10 cellular contexts compared by ENCODE assay signal in the genomic region with DNA sequence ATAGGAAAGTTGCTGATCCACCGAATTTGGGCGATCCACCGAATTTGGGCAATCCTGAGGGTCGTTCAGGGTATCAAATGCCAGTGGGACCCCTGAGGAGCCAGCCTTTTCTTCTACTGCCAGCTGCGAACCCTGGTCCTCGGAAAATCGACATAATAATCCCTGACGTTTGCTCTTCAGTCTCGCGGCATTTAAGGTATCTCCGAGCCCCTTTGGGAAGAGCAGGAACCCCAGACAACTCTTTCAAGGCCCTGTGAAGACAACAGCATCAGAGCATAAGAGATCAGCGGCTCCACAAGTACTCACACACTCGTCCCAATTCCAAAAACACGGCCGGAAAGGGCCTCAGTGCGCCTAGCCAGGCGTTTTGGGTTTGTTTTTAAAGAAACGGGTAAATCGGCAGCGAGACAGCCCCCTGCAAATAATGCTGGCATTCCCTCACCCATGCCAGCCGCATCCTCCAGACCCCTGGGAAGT. TPM values are rescaled to one million over a fixed set of nuclear protein-coding genes. Genes with fewer than 3 reads are reported as not detected.
DNase-seq lines count a peak whose midpoint lies in the region; ATAC-seq and TF ChIP-seq lines count a peak whose summit lies in the region.
"Had no signal": no experiment of that assay in that cellular context is flagged by ENCODE, and none has a peak within 500 bp of the region (broad histone marks: within the 10 kb centered on the region; RNA-seq: fewer than 3 reads in every experiment).

No MANE protein-coding gene starts in this region.

- no peak overlapping the region for H3K27ac ChIP-seq in hepatocyte

- intact Hi-C loops in posterior cingulate gyrus (cut with DNase I), result loop anchor here (10.0 kb wide), 1 partner anchor 849 kb away; no protein-coding TSS in a partner anchor

- H3K4me1 Mint-ChIP-seq in T-helper 1 cell treated with Interleukin-12 subunit alpha and Interleukin-12 subunit beta and Interleukin-4 antibody, amounts not matched to agents 30 μg/mL and 1 μg/mL, for 36 hours (ENCODE audit: low read depth), result peaks cover 30% of the 10 kb centered on the region
- peaks cover 13 to 29% (median 13%) of the 10 kb centered on the region in 3 donors for H3K4me1 Mint-ChIP-seq in IgD-negative memory B cell
- peaks cover 31% of the 10 kb centered on the region for H3K4me1 Mint-ChIP-seq in stimulated activated memory B cell treated with anti-CD40 and anti-IgM and Interleukin-4, amounts not matched to agents 10 μg/mL and 1 μg/mL and 100 μg/mL, for 72 hours

- H3K79me2 ChIP-seq in hepatocyte, result no peaks in the 10 kb centered on the region

- H3K27ac Mint-ChIP-seq in T-helper 1 cell treated with Interleukin-12 subunit alpha and Interleukin-12 subunit beta and Interleukin-4 antibody, amounts not matched to agents 30 μg/mL and 1 μg/mL, for 36 hours, result peak overlapping the region; percentile 37
- H3K27ac Mint-ChIP-seq in IgD-negative memory B cell, result peak overlapping the region; percentile 53 to 95 (median 83)
- no peak overlapping the region for H3K27ac Mint-ChIP-seq in stimulated activated memory B cell treated with anti-CD40 and anti-IgM and Interleukin-4, amounts not matched to agents 10 μg/mL and 1 μg/mL and 100 μg/mL, for 72 hours

- no peak for ATAC-seq in stimulated activated memory B cell treated with anti-CD40 and anti-IgM and Interleukin-4, amounts not matched to agents 10 μg/mL and 1 μg/mL and 100 μg/mL, for 72 hours
- ATAC-seq: stimulated activated naive CD8-positive, alpha-beta T cell treated with anti-CD3 and anti-CD28 coated beads, Interleukin-15, amount 100 ng/mL, for 72 hours had no signal

- H3K27me3 ChIP-seq in hepatocyte, result peaks cover 100% of the 10 kb centered on the region

- H3K36me3 Mint-ChIP-seq in T-helper 1 cell treated with Interleukin-12 subunit alpha and Interleukin-12 subunit beta and Interleukin-4 antibody, amounts not matched to agents 30 μg/mL and 1 μg/mL, for 36 hours (ENCODE audit: low read depth), result peaks cover 17% of the 10 kb centered on the region
- H3K36me3 Mint-ChIP-seq in IgD-negative memory B cell, result peaks cover 4% of the 10 kb centered on the region
- H3K36me3 Mint-ChIP-seq in stimulated activated memory B cell treated with anti-CD40 and anti-IgM and Interleukin-4, amounts not matched to agents 10 μg/mL and 1 μg/mL and 100 μg/mL, for 72 hours, result no peaks in the 10 kb centered on the region

- H3K9me2 ChIP-seq in hepatocyte (replicated peaks; ENCODE audit: insufficient read depth), result no peaks in the 10 kb centered on the region

- H3K27me3 Mint-ChIP-seq in T-helper 1 cell treated with Interleukin-12 subunit alpha and Interleukin-12 subunit beta and Interleukin-4 antibody, amounts not matched to agents 30 μg/mL and 1 μg/mL, for 36 hours (ENCODE audit: low read depth), result peaks cover 79% of the 10 kb centered on the region
- H3K27me3 Mint-ChIP-seq in IgD-negative memory B cell, result peaks cover 73% of the 10 kb centered on the region
- H3K27me3 Mint-ChIP-seq in stimulated activated memory B cell treated with anti-CD40 and anti-IgM and Interleukin-4, amounts not matched to agents 10 μg/mL and 1 μg/mL and 100 μg/mL, for 72 hours, result peaks cover 3% of the 10 kb centered on the region
- H3K27me3 Mint-ChIP-seq: stimulated activated naive CD8-positive, alpha-beta T cell treated with anti-CD3 and anti-CD28 coated beads, Interleukin-15, amount 100 ng/mL, for 72 hours had no signal

- H3K4me3 ChIP-seq in hepatocyte (no peak overlapping the region), skeletal muscle cell (ENCODE audit: low read depth, low read length) (peak overlapping the region; percentile 57)

- no peak for DNase-seq in T-helper 1 cell
- DNase-seq in hepatocyte (ENCODE audit: low spot score), result no peak
- no peak for DNase-seq in skeletal muscle cell (ENCODE audit: low read depth)
- DNase-seq in amniotic stem cell (lab: John Stamatoyannopoulos, UW), result no peak
- no peak for DNase-seq in posterior cingulate gyrus
- DNase-seq: stimulated activated CD4-positive, alpha-beta T cell treated with anti-CD3 and anti-CD28 coated beads, Interleukin-2, amount 100 ng/mL, for 48 hours; stimulated activated naive CD8-positive, alpha-beta T cell treated with anti-CD3 and anti-CD28 coated beads, Interleukin-15, amount 100 ng/mL, for 72 hours had no signal

- no peaks in the 10 kb centered on the region for H3K9me3 ChIP-seq in hepatocyte (ENCODE audit: low read depth)

- peak overlapping the region; percentile 39 for H2AFZ ChIP-seq in hepatocyte

- no peaks in the 10 kb centered on the region for H4K20me1 ChIP-seq in hepatocyte (ENCODE audit: insufficient read depth, poor library complexity, severe bottlenecking)

- H3K4me1 ChIP-seq in hepatocyte (ENCODE audit: insufficient read depth), result peaks cover 8% of the 10 kb centered on the region

- peaks cover 22% of the 10 kb centered on the region for H3K9me3 Mint-ChIP-seq in T-helper 1 cell treated with Interleukin-12 subunit alpha and Interleukin-12 subunit beta and Interleukin-4 antibody, amounts not matched to agents 30 μg/mL and 1 μg/mL, for 36 hours
- peaks cover 7 to 24% (median 22%) of the 10 kb centered on the region in 3 donors for H3K9me3 Mint-ChIP-seq in IgD-negative memory B cell
- H3K9me3 Mint-ChIP-seq in stimulated activated memory B cell treated with anti-CD40 and anti-IgM and Interleukin-4, amounts not matched to agents 10 μg/mL and 1 μg/mL and 100 μg/mL, for 72 hours, result peaks cover 2% of the 10 kb centered on the region

- H3K4me3 Mint-ChIP-seq in T-helper 1 cell treated with Interleukin-12 subunit alpha and Interleukin-12 subunit beta and Interleukin-4 antibody, amounts not matched to agents 30 μg/mL and 1 μg/mL, for 36 hours, result no peak overlapping the region
- peak overlapping the region in 2 of 4 donors; percentile 51 to 55 for H3K4me3 Mint-ChIP-seq in IgD-negative memory B cell
- no peak overlapping the region for H3K4me3 Mint-ChIP-seq in stimulated activated memory B cell treated with anti-CD40 and anti-IgM and Interleukin-4, amounts not matched to agents 10 μg/mL and 1 μg/mL and 100 μg/mL, for 72 hours

- 3% methylated on average over 21 of the region's 21 CpGs for WGBS in hepatocyte (ENCODE audit: low lambda C conversion rate, missing lambda C conversion rate)

- no peak for TF ChIP-seq CTCF in hepatocyte (IDR thresholded peaks at IDR 0.05; ENCODE audit: poor library complexity)

- H3K36me3 ChIP-seq in hepatocyte (replicated peaks; ENCODE audit: insufficient read depth, low read depth), result no peaks in the 10 kb centered on the region

- H3K4me2 ChIP-seq in hepatocyte, result peak overlapping the region; percentile 96

RNA-seq across cellular contexts. Expression of a gene that starts 1.0 kb away (rescaled TPM):
- polyA plus RNA-seq in IgD-negative memory B cell, result not detected
- 0.20 and 0.30 TPM in 2 replicates for total RNA-seq in hepatocyte
- 0.88 TPM in 1 of 2 replicates, not detected in the other for polyA plus RNA-seq in hepatocyte
